ENCODE assay signal across 1 cellular context in genomic region chr16:69424053-69424934, GRCh38.
TF ChIP-seq lines count a peak whose summit lies in the region.

TSS of gene CYB5B (plus strand) at chr16:69424619. CDS start at chr16:69424684, 65 bp downstream.

TF ChIP-seq in HepG2, 621 proteins besides CTCF, POLR2A, EP300 and RAD21 (continued from another document and continues in another):
- TF ChIP-seq, protein P1, sequence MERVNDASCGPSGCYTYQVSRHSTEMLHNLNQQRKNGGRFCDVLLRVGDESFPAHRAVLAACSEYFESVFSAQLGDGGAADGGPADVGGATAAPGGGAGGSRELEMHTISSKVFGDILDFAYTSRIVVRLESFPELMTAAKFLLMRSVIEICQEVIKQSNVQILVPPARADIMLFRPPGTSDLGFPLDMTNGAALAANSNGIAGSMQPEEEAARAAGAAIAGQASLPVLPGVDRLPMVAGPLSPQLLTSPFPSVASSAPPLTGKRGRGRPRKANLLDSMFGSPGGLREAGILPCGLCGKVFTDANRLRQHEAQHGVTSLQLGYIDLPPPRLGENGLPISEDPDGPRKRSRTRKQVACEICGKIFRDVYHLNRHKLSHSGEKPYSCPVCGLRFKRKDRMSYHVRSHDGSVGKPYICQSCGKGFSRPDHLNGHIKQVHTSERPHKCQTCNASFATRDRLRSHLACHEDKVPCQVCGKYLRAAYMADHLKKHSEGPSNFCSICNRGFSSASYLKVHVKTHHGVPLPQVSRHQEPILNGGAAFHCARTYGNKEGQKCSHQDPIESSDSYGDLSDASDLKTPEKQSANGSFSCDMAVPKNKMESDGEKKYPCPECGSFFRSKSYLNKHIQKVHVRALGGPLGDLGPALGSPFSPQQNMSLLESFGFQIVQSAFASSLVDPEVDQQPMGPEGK (CRISPR knock-in tag; IDR thresholded peaks at IDR 0.05): peak; percentile 28; the same call in 1 of the 2 replicates
- TF ChIP-seq GABPB1 (CRISPR knock-in tag; IDR thresholded peaks at IDR 0.05): peak; percentile 78
- TF ChIP-seq ZNF678 (CRISPR knock-in tag; IDR thresholded peaks at IDR 0.05): peak; percentile 80; the same call in 1 of the 2 replicates
- TF ChIP-seq SOX5 (CRISPR knock-in tag; IDR thresholded peaks at IDR 0.05; ENCODE audit: borderline replicate concordance): no peak; the same call in 1 of the 2 replicates
- TF ChIP-seq ZKSCAN5 (CRISPR knock-in tag; IDR thresholded peaks at IDR 0.05): no peak
- no peak; the same call in 1 of the 2 replicates for TF ChIP-seq MYC (CRISPR knock-in tag; IDR thresholded peaks at IDR 0.05; ENCODE audit: borderline replicate concordance)
- TF ChIP-seq IRX3 (CRISPR knock-in tag; IDR thresholded peaks at IDR 0.05; ENCODE audit: borderline replicate concordance, low read depth): peak; percentile 90
- peak; percentile 56 for TF ChIP-seq ZNF451 (CRISPR knock-in tag; IDR thresholded peaks at IDR 0.05)
- no peak for TF ChIP-seq MTF1 (CRISPR knock-in tag; IDR thresholded peaks at IDR 0.05)
- TF ChIP-seq ZBTB7B (CRISPR knock-in tag; IDR thresholded peaks at IDR 0.05): peak; percentile 43; the same call in 1 of the 2 replicates
- no peak for TF ChIP-seq NKX3-1 (CRISPR knock-in tag; IDR thresholded peaks at IDR 0.05)
- TF ChIP-seq, protein P2, sequence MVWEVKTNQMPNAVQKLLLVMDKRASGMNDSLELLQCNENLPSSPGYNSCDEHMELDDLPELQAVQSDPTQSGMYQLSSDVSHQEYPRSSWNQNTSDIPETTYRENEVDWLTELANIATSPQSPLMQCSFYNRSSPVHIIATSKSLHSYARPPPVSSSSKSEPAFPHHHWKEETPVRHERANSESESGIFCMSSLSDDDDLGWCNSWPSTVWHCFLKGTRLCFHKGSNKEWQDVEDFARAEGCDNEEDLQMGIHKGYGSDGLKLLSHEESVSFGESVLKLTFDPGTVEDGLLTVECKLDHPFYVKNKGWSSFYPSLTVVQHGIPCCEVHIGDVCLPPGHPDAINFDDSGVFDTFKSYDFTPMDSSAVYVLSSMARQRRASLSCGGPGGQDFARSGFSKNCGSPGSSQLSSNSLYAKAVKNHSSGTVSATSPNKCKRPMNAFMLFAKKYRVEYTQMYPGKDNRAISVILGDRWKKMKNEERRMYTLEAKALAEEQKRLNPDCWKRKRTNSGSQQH (CRISPR knock-in tag; IDR thresholded peaks at IDR 0.05; ENCODE audit: low read depth): peak; percentile 96
- TF ChIP-seq TSC22D2 (CRISPR knock-in tag; IDR thresholded peaks at IDR 0.05; ENCODE audit: borderline replicate concordance): no peak
- no peak; the same call in 1 of the 2 replicates for TF ChIP-seq ZNF260 (CRISPR knock-in tag; IDR thresholded peaks at IDR 0.05; ENCODE audit: borderline replicate concordance, low read depth)
- TF ChIP-seq ZNF724P (CRISPR knock-in tag; IDR thresholded peaks at IDR 0.05; ENCODE audit: borderline replicate concordance): peak; percentile 91; the same call in 1 of the 2 replicates
- TF ChIP-seq NFIC (IDR thresholded peaks at IDR 0.05; ENCODE audit: low read length): peak; percentile 31; the same call in 1 of the 2 replicates
- peak; percentile 93 for TF ChIP-seq DMAP1 (CRISPR knock-in tag; IDR thresholded peaks at IDR 0.05)
- TF ChIP-seq RXRB (CRISPR knock-in tag; IDR thresholded peaks at IDR 0.05; ENCODE audit: borderline replicate concordance): peak; percentile 39
- 0 out of 2 replicates have a peak, but pooled peaks have one; percentile 40 for TF ChIP-seq GATA4 (IDR thresholded peaks at IDR 0.05; ENCODE audit: borderline replicate concordance, low read depth)
- peak; percentile 55; the same call in 1 of the 2 replicates for TF ChIP-seq ZNF670 (CRISPR knock-in tag; IDR thresholded peaks at IDR 0.05; ENCODE audit: borderline replicate concordance)
- TF ChIP-seq HNRNPH1 (optimal IDR thresholded peaks at IDR 0.05; ENCODE audit: low read depth, low read length): no peak
- TF ChIP-seq, protein P3, sequence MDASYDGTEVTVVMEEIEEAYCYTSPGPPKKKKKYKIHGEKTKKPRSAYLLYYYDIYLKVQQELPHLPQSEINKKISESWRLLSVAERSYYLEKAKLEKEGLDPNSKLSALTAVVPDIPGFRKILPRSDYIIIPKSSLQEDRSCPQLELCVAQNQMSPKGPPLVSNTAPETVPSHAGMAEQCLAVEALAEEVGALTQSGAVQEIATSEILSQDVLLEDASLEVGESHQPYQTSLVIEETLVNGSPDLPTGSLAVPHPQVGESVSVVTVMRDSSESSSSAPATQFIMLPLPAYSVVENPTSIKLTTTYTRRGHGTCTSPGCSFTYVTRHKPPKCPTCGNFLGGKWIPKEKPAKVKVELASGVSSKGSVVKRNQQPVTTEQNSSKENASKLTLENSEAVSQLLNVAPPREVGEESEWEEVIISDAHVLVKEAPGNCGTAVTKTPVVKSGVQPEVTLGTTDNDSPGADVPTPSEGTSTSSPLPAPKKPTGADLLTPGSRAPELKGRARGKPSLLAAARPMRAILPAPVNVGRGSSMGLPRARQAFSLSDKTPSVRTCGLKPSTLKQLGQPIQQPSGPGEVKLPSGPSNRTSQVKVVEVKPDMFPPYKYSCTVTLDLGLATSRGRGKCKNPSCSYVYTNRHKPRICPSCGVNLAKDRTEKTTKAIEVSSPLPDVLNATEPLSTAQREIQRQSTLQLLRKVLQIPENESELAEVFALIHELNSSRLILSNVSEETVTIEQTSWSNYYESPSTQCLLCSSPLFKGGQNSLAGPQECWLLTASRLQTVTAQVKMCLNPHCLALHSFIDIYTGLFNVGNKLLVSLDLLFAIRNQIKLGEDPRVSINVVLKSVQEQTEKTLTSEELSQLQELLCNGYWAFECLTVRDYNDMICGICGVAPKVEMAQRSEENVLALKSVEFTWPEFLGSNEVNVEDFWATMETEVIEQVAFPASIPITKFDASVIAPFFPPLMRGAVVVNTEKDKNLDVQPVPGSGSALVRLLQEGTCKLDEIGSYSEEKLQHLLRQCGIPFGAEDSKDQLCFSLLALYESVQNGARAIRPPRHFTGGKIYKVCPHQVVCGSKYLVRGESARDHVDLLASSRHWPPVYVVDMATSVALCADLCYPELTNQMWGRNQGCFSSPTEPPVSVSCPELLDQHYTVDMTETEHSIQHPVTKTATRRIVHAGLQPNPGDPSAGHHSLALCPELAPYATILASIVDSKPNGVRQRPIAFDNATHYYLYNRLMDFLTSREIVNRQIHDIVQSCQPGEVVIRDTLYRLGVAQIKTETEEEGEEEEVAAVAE (CRISPR knock-in tag; IDR thresholded peaks at IDR 0.05; ENCODE audit: borderline replicate concordance): peak; percentile 100
- no peak for TF ChIP-seq ZNF776 (CRISPR knock-in tag; IDR thresholded peaks at IDR 0.05)
- peak; percentile 90; the same call in 1 of the 2 replicates for TF ChIP-seq ZZZ3 (CRISPR knock-in tag; IDR thresholded peaks at IDR 0.05; ENCODE audit: borderline replicate concordance)
- 0 out of 2 replicates have a peak, but pooled peaks have one; percentile 30 for TF ChIP-seq MAF1 (CRISPR knock-in tag; IDR thresholded peaks at IDR 0.05; ENCODE audit: borderline replicate concordance)
- peak; percentile 66; the same call in 1 of the 2 replicates for TF ChIP-seq RBFOX2 (IDR thresholded peaks at IDR 0.05; ENCODE audit: low read depth, low read length)
- TF ChIP-seq CBFB (CRISPR knock-in tag; IDR thresholded peaks at IDR 0.05): peak; percentile 70
- TF ChIP-seq FOXK1 (CRISPR knock-in tag; IDR thresholded peaks at IDR 0.05; ENCODE audit: borderline replicate concordance, low read depth): peak; percentile 66; the same call in 1 of the 2 replicates
- no peak for TF ChIP-seq ZBTB20 (CRISPR knock-in tag; IDR thresholded peaks at IDR 0.05; ENCODE audit: borderline replicate concordance, low read depth)
- TF ChIP-seq ISL2 (CRISPR knock-in tag; IDR thresholded peaks at IDR 0.05): 0 out of 2 replicates have a peak, but pooled peaks have one; percentile 12
- no peak for TF ChIP-seq BHLHE40 (IDR thresholded peaks at IDR 0.05; ENCODE audit: low read length)
- TF ChIP-seq ZNF7 (CRISPR knock-in tag; IDR thresholded peaks at IDR 0.05): no peak
- TF ChIP-seq FOSL2 (CRISPR knock-in tag; IDR thresholded peaks at IDR 0.05): 0 out of 2 replicates have a peak, but pooled peaks have one; percentile 20
- TF ChIP-seq E2F5 (CRISPR knock-in tag; conservative IDR thresholded peaks at IDR 0.05): no peak; the same call in 1 of the 2 replicates
- TF ChIP-seq ZNF296 (CRISPR knock-in tag; conservative IDR thresholded peaks at IDR 0.05): no peak; the same call in 1 of the 2 replicates
- TF ChIP-seq, protein P4, sequence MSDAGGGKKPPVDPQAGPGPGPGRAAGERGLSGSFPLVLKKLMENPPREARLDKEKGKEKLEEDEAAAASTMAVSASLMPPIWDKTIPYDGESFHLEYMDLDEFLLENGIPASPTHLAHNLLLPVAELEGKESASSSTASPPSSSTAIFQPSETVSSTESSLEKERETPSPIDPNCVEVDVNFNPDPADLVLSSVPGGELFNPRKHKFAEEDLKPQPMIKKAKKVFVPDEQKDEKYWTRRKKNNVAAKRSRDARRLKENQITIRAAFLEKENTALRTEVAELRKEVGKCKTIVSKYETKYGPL (CRISPR knock-in tag; IDR thresholded peaks at IDR 0.05): no peak; the same call in 1 of the 2 replicates
- peak; percentile 28; the same call in 1 of the 2 replicates for TF ChIP-seq MEIS2 (CRISPR knock-in tag; IDR thresholded peaks at IDR 0.05)
- TF ChIP-seq, protein P5, sequence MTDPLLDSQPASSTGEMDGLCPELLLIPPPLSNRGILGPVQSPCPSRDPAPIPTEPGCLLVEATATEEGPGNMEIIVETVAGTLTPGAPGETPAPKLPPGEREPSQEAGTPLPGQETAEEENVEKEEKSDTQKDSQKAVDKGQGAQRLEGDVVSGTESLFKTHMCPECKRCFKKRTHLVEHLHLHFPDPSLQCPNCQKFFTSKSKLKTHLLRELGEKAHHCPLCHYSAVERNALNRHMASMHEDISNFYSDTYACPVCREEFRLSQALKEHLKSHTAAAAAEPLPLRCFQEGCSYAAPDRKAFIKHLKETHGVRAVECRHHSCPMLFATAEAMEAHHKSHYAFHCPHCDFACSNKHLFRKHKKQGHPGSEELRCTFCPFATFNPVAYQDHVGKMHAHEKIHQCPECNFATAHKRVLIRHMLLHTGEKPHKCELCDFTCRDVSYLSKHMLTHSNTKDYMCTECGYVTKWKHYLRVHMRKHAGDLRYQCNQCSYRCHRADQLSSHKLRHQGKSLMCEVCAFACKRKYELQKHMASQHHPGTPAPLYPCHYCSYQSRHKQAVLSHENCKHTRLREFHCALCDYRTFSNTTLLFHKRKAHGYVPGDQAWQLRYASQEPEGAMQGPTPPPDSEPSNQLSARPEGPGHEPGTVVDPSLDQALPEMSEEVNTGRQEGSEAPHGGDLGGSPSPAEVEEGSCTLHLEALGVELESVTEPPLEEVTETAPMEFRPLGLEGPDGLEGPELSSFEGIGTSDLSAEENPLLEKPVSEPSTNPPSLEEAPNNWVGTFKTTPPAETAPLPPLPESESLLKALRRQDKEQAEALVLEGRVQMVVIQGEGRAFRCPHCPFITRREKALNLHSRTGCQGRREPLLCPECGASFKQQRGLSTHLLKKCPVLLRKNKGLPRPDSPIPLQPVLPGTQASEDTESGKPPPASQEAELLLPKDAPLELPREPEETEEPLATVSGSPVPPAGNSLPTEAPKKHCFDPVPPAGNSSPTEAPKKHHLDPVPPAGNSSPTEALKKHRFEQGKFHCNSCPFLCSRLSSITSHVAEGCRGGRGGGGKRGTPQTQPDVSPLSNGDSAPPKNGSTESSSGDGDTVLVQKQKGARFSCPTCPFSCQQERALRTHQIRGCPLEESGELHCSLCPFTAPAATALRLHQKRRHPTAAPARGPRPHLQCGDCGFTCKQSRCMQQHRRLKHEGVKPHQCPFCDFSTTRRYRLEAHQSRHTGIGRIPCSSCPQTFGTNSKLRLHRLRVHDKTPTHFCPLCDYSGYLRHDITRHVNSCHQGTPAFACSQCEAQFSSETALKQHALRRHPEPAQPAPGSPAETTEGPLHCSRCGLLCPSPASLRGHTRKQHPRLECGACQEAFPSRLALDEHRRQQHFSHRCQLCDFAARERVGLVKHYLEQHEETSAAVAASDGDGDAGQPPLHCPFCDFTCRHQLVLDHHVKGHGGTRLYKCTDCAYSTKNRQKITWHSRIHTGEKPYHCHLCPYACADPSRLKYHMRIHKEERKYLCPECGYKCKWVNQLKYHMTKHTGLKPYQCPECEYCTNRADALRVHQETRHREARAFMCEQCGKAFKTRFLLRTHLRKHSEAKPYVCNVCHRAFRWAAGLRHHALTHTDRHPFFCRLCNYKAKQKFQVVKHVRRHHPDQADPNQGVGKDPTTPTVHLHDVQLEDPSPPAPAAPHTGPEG (CRISPR knock-in tag; IDR thresholded peaks at IDR 0.05): no peak
